In genomic region chr3:81419196-81419595, GRCh38 we compare ENCODE assay signal across 8 cellular contexts.
A peak's percentile ranks its signal among the peaks of the same experiment; 100 is the strongest.
DNase-seq lines count a peak whose midpoint lies in the region; ATAC-seq and TF ChIP-seq lines count a peak whose summit lies in the region.

No MANE protein-coding gene starts in this region.

- CTCF ChIA-PET in activated naive CD4-positive, alpha-beta T cell treated with anti-CD3 and anti-CD28 coated beads for 36 hours (lab: Charles Lee): no interaction called here
- CTCF ChIA-PET in CD4-positive, alpha-beta T cell (lab: Charles Lee): no interaction called here

- 0 out of 3 replicates have a peak, but pooled peaks cover 4% of the 10 kb centered on the region for H3K36me3 Mint-ChIP-seq in GM23338 (ENCODE audit: low read depth)
- no peaks in the 10 kb centered on the region for H3K36me3 Mint-ChIP-seq in activated naive CD4-positive, alpha-beta T cell treated with anti-CD3 and anti-CD28 coated beads for 36 hours (ENCODE audit: low read depth)
- no peaks in the 10 kb centered on the region for H3K36me3 Mint-ChIP-seq in CD4-positive, alpha-beta T cell (ENCODE audit: low read depth)

- H4K20me1 ChIP-seq in GM23338 (replicated peaks; ENCODE audit: insufficient read depth): no peaks in the 10 kb centered on the region

- no peak overlapping the region for H3K4me2 ChIP-seq in GM23338

- H3F3A ChIP-seq in GM23338 (replicated peaks; ENCODE audit: low read depth): no peaks in the 10 kb centered on the region

- no peaks in the 10 kb centered on the region for H3K27me3 ChIP-seq in BE2C
- H3K27me3 ChIP-seq in GM23338 (ENCODE audit: insufficient read depth): no peaks in the 10 kb centered on the region
- H3K27me3 ChIP-seq in RWPE2 (ENCODE audit: insufficient read depth, poor library complexity, severe bottlenecking): no peaks in the 10 kb centered on the region
- H3K27me3 ChIP-seq in CD4-positive, alpha-beta T cell (ENCODE audit: control insufficient read depth, insufficient read depth, low read length): no peaks in the 10 kb centered on the region

- H3K9me3 ChIP-seq in BE2C (no peaks in the 10 kb centered on the region), RWPE2 (ENCODE audit: severe bottlenecking) (no peaks in the 10 kb centered on the region)
- no peaks in the 10 kb centered on the region for H3K9me3 ChIP-seq in CD4-positive, alpha-beta T cell (ENCODE audit: control insufficient read depth, low read length)

- DNase-seq in BE2C (no peak), GM23338 (ENCODE audit: low spot score) (peak; percentile 14), RWPE2 (ENCODE audit: low spot score) (no peak), inferior parietal cortex (ENCODE audit: extremely low spot score) (peak; percentile 32), NCI-H1694 treated with DMSO at 0.1 percent for 48 hours (lab: John Stamatoyannopoulos, UW) (no peak)
- no peak for DNase-seq in activated naive CD4-positive, alpha-beta T cell treated with anti-CD3 and anti-CD28 coated beads for 36 hours
- no peak for DNase-seq in CD4-positive, alpha-beta T cell

- no peaks in the 10 kb centered on the region for H3K79me2 ChIP-seq in GM23338 (replicated peaks; ENCODE audit: insufficient read depth)

- ATAC-seq in GM23338 (no peak), RWPE2 (ENCODE audit: low read depth) (no peak), GM21619 (IDR thresholded peaks at IDR 0.05; ENCODE audit: unreplicated experiment) (no peak)
- ATAC-seq in CD4-positive, alpha-beta T cell (ENCODE audit: poor library complexity): no peak

- peaks cover 3% of the 10 kb centered on the region; the same call in 1 of the 3 replicates for H3K4me1 Mint-ChIP-seq in GM23338
- H3K4me1 Mint-ChIP-seq in activated naive CD4-positive, alpha-beta T cell treated with anti-CD3 and anti-CD28 coated beads for 36 hours (ENCODE audit: low read depth): no peaks in the 10 kb centered on the region
- H3K4me1 Mint-ChIP-seq in CD4-positive, alpha-beta T cell (ENCODE audit: low read depth): no peaks in the 10 kb centered on the region

- no peaks in the 10 kb centered on the region for H3K27me3 Mint-ChIP-seq in GM23338 (ENCODE audit: insufficient read depth, low read depth, poor library complexity)
- H3K27me3 Mint-ChIP-seq in activated naive CD4-positive, alpha-beta T cell treated with anti-CD3 and anti-CD28 coated beads for 36 hours (ENCODE audit: low read depth): no peaks in the 10 kb centered on the region
- H3K27me3 Mint-ChIP-seq in CD4-positive, alpha-beta T cell: no peaks in the 10 kb centered on the region

- H3K27ac ChIP-seq in GM23338 (ENCODE audit: low read depth) (no peak overlapping the region), RWPE2 (ENCODE audit: poor library complexity, severe bottlenecking) (no peak overlapping the region)
- H3K27ac ChIP-seq in CD4-positive, alpha-beta T cell (ENCODE audit: low read depth, low read length): no peak overlapping the region

- H3K4me3 ChIP-seq in BE2C (ENCODE audit: low read depth, low read length) (no peak overlapping the region), GM23338 (no peak overlapping the region), RWPE2 (ENCODE audit: severe bottlenecking) (no peak overlapping the region)

- POLR2A ChIA-PET in CD4-positive, alpha-beta T cell (lab: Charles Lee): no interaction called here

- H3K4me1 ChIP-seq in BE2C (no peaks in the 10 kb centered on the region), GM23338 (ENCODE audit: insufficient read depth) (no peaks in the 10 kb centered on the region), RWPE2 (ENCODE audit: insufficient read depth, poor library complexity, severe bottlenecking) (no peaks in the 10 kb centered on the region)

- TF ChIP-seq CTCF in BE2C (IDR thresholded peaks at IDR 0.05; ENCODE audit: low read depth, low read length) (peak; percentile 49), GM23338 (conservative IDR thresholded peaks at IDR 0.05; ENCODE audit: low read depth in 2 of 2) (peak in 1 of 2 experiments; percentile 66; a peak in 3 of 4 replicates), RWPE2 (IDR thresholded peaks at IDR 0.05; ENCODE audit: poor library complexity, severe bottlenecking) (peak; percentile 77)
- no peak for TF ChIP-seq CTCF in CD4-positive, alpha-beta T cell (IDR thresholded peaks at IDR 0.05)

- no peak overlapping the region for H2AFZ ChIP-seq in GM23338

- no peaks in the 10 kb centered on the region for H3K9me3 Mint-ChIP-seq in GM23338
- no peaks in the 10 kb centered on the region for H3K9me3 Mint-ChIP-seq in activated naive CD4-positive, alpha-beta T cell treated with anti-CD3 and anti-CD28 coated beads for 36 hours
- no peaks in the 10 kb centered on the region for H3K9me3 Mint-ChIP-seq in CD4-positive, alpha-beta T cell

- H3K36me3 ChIP-seq in BE2C (no peaks in the 10 kb centered on the region), GM23338 (ENCODE audit: insufficient read depth) (no peaks in the 10 kb centered on the region), RWPE2 (ENCODE audit: low read depth) (no peaks in the 10 kb centered on the region)

- H3K27ac Mint-ChIP-seq in GM23338: no peak overlapping the region
- H3K27ac Mint-ChIP-seq in activated naive CD4-positive, alpha-beta T cell treated with anti-CD3 and anti-CD28 coated beads for 36 hours: no peak overlapping the region
- no peak overlapping the region for H3K27ac Mint-ChIP-seq in CD4-positive, alpha-beta T cell

- 0 out of 2 replicates have a peak, but pooled peaks cover 1% of the 10 kb centered on the region for H3K9me2 ChIP-seq in GM23338 (ENCODE audit: insufficient read depth)

- no peak overlapping the region for H3K4me3 Mint-ChIP-seq in GM23338
- no peak overlapping the region for H3K4me3 Mint-ChIP-seq in activated naive CD4-positive, alpha-beta T cell treated with anti-CD3 and anti-CD28 coated beads for 36 hours
- H3K4me3 Mint-ChIP-seq in CD4-positive, alpha-beta T cell: no peak overlapping the region

- intact Hi-C loops in activated naive CD4-positive, alpha-beta T cell treated with anti-CD3 and anti-CD28 coated beads for 36 hours (cut with micrococcal nuclease): loop anchor here (2.0 kb wide), 1 partner anchor 714 kb away; no protein-coding TSS in a partner anchor
- intact Hi-C loops in CD4-positive, alpha-beta T cell (cut with DNase I, micrococcal nuclease): no loop called here

TF ChIP-seq in GM23338, 12 proteins besides CTCF, POLR2A, EP300 and RAD21 (continues in another document):
- TF ChIP-seq ETS1 (IDR thresholded peaks at IDR 0.05) (no peak), NANOG (IDR thresholded peaks at IDR 0.05; ENCODE audit: borderline replicate concordance) (no peak), EZH2 (IDR thresholded peaks at IDR 0.05; ENCODE audit: low read depth, unreplicated experiment) (no peak), ZNF114 (CRISPR knock-in tag; IDR thresholded peaks at IDR 0.05) (no peak), STAT1 (IDR thresholded peaks at IDR 0.05; ENCODE audit: unreplicated experiment) (no peak)

Comparison
In these comparisons a context has a peak if more than half of its experiments do, and no peak if none do; other contexts are left out.
1. DNase-seq: peak in GM23338 (single experiment) and inferior parietal cortex (single experiment); none in BE2C (single experiment), RWPE2 (single experiment), activated naive CD4-positive, alpha-beta T cell treated with anti-CD3 and anti-CD28 coated beads for 36 hours (single experiment), NCI-H1694 treated with DMSO at 0.1 percent for 48 hours (single experiment) and CD4-positive, alpha-beta T cell (0 of 10).